In genomic region chr5:176131771-176132170, GRCh38 we compare ENCODE assay signal across 14 cellular contexts.
"Had no signal": no experiment of that assay in that cellular context is flagged by ENCODE, and none has a peak within 500 bp of the region (broad histone marks: within the 10 kb centered on the region; RNA-seq: fewer than 3 reads in every experiment).

No MANE protein-coding gene starts in this region.

- FAIRE-seq: colon, keratinocyte, small intestine had no signal

- H3K4me1 ChIP-seq: gastrocnemius medialis, left ventricle myocardium inferior, lower lobe of right lung had no signal

- ATAC-seq: effector memory CD8-positive, alpha-beta T cell; gastrocnemius medialis; heart right ventricle; natural killer cell had no signal

- H3K27ac ChIP-seq: epithelial cell of prostate, esophagus muscularis mucosa, gastrocnemius medialis, heart right ventricle, left ventricle myocardium inferior, lower lobe of right lung, tibial nerve had no signal

- H3K36me3 ChIP-seq: esophagus muscularis mucosa, gastrocnemius medialis, heart right ventricle, left ventricle myocardium inferior, lower lobe of right lung, tibial nerve had no signal

- H3K9me3 ChIP-seq: esophagus muscularis mucosa, gastrocnemius medialis, left ventricle myocardium inferior, lower lobe of right lung had no signal

- H3K4me3 ChIP-seq: esophagus muscularis mucosa, gastrocnemius medialis, heart right ventricle, left ventricle myocardium inferior, lower lobe of right lung, tibial nerve had no signal

- DNase-seq: effector memory CD8-positive, alpha-beta T cell; gastrocnemius medialis; heart right ventricle; left ventricle myocardium inferior; lower lobe of right lung; natural killer cell; small intestine; stimulated activated CD4-positive, alpha-beta T cell treated with anti-CD3 and anti-CD28 coated beads, Interleukin-1b, Interleukin-23, amount 100 ng/mL, for 48 hours; stimulated activated CD4-positive, alpha-beta T cell treated with anti-CD3 and anti-CD28 coated beads, Interleukin-4, amount 100 ng/mL, for 24 hours had no signal
